In the genomic region with DNA sequence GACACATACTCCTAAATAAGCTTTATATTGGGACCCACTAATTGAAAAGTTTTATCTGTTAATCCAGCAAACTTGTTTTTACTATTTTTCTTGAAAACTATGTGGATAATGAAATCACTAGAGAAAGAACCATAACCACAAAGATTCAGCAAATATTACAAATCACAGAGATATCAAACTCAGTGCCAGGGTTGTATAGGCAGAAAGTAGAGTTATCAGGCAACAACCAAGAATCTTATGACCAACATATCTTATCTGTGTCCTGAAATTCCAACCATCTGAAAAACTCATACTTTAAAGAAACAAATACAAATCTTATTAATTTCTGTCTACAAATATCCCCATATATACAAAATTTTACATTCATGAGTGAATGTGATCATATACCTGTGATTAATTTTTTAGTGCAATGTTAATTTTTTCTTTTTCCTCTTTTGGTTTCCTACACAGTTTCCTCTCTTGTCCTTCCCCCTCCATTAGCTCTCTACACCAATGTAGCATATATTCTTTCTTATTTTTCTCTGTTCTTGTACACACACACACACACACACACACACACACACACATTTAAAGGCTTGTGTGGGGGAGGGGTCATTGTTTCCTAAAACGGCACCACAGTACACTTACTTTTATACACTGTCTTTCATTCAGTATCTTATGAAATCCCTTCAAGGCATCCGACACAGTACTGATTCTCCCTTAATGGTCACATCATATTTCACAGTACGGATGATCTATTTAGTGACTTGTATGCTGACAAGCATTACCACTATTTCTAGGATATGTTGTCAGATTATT, we compare ENCODE assay signal across 15 cellular contexts.
"Had no signal": no experiment of that assay in that cellular context is flagged by ENCODE, and none has a peak within 500 bp of the region (broad histone marks: within the 10 kb centered on the region; RNA-seq: fewer than 3 reads in every experiment).

No MANE protein-coding gene starts in this region.

- H3K27me3 Mint-ChIP-seq: activated CD4-positive, alpha-beta T cell treated with anti-CD3 and anti-CD28 coated beads for 36 hours had no signal

- H3K4me3 Mint-ChIP-seq: activated CD4-positive, alpha-beta T cell treated with anti-CD3 and anti-CD28 coated beads for 36 hours; endodermal cell had no signal

- H3K27ac Mint-ChIP-seq: activated CD4-positive, alpha-beta T cell treated with anti-CD3 and anti-CD28 coated beads for 36 hours; endodermal cell had no signal

- DNase-seq: activated CD4-positive, alpha-beta T cell treated with anti-CD3 and anti-CD28 coated beads for 36 hours; activated CD4-positive, alpha-beta T cell treated with anti-CD3 and anti-CD28 coated beads, Interleukin-2, amount 50 U/mL, for 48 hours; activated effector memory CD4-positive, alpha-beta T cell treated with anti-CD3 and anti-CD28 coated beads, Interleukin-2, amount 50 U/mL, for 16 hours; activated naive CD4-positive, alpha-beta T cell treated with anti-CD3 and anti-CD28 coated beads, Interleukin-2, amount 50 U/mL, for 16 hours; amniotic stem cell; endodermal cell; esophagus squamous epithelium; heart left ventricle; islet precursor cell; left cardiac atrium; occipital lobe; right lobe of liver; SK-N-SH; stimulated activated CD4-positive, alpha-beta T cell treated with anti-CD3 and anti-CD28 coated beads, Interleukin-1b, Interleukin-23, amount 100 ng/mL, for 48 hours; upper lobe of right lung had no signal

- ATAC-seq: activated CD4-positive, alpha-beta T cell treated with anti-CD3 and anti-CD28 coated beads for 36 hours; heart left ventricle; left cardiac atrium; right lobe of liver; upper lobe of right lung had no signal
